Comparison of ENCODE assay signal across 16 cellular contexts in the genomic region with DNA sequence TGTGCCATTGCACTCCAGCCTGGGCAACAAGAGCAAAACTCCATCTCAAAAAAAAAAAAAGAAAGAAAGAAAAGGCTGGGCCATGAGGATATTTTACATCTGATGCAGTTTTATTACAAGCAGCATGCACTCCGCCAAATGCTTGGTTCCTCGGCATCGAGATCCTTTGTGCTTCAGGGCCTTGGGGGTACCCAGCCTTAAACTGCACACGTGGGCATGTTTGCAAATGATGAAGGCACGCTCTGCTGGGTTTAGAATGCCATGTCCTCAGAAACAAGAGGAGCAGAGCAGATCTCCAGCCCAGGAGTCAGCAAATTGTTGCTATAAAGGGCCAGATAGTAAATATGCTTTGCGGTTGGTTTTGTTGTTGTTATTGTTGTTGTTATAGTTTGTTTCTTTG.
DNase-seq lines count a peak whose midpoint lies in the region; ATAC-seq, FAIRE-seq and TF ChIP-seq lines count a peak whose summit lies in the region.
"Had no signal": no experiment of that assay in that cellular context is flagged by ENCODE, and none has a peak within 500 bp of the region (broad histone marks: within the 10 kb centered on the region; RNA-seq: fewer than 3 reads in every experiment).

No MANE protein-coding gene starts in this region.

- no peaks in the 10 kb centered on the region for H3K4me1 ChIP-seq in RWPE2 (ENCODE audit: insufficient read depth, poor library complexity, severe bottlenecking)
- H3K4me1 ChIP-seq in kidney (ENCODE audit: control insufficient read depth in 1 of 2, insufficient read depth in 1 of 2, low read depth in 1 of 2, low read length in 2 of 2): peaks cover 0 to 16% of the 10 kb centered on the region in 2 donors
- H3K4me1 ChIP-seq in smooth muscle cell (ENCODE audit: low read depth): no peaks in the 10 kb centered on the region

- H3K9ac ChIP-seq in kidney (ENCODE audit: low read length in 2 of 2): no peak overlapping the region
- H3K9ac ChIP-seq in smooth muscle cell (ENCODE audit: low read depth): no peak overlapping the region

- TF ChIP-seq CTCF in AG04450 (IDR thresholded peaks at IDR 0.05; ENCODE audit: low read depth, low read length): no peak
- TF ChIP-seq CTCF in RWPE2 (IDR thresholded peaks at IDR 0.05; ENCODE audit: poor library complexity, severe bottlenecking): no peak
- TF ChIP-seq CTCF in kidney (IDR thresholded peaks at IDR 0.05; ENCODE audit: borderline replicate concordance, extremely low read depth, insufficient read depth): no peak
- no peak for TF ChIP-seq CTCF in smooth muscle cell (IDR thresholded peaks at IDR 0.05; ENCODE audit: borderline replicate concordance, insufficient read depth, poor library complexity, severe bottlenecking)

- ATAC-seq in RWPE2 (ENCODE audit: low read depth) (no peak), HG03521 (IDR thresholded peaks at IDR 0.05; ENCODE audit: unreplicated experiment) (no peak), GM21529 (IDR thresholded peaks at IDR 0.05; ENCODE audit: unreplicated experiment) (no peak)
- ATAC-seq: Right ventricle myocardium inferior had no signal

- H3K9me3 ChIP-seq in AG04450 (ENCODE audit: control insufficient read depth, insufficient read depth, low read length) (no peaks in the 10 kb centered on the region), RWPE2 (ENCODE audit: severe bottlenecking) (no peaks in the 10 kb centered on the region), kidney (ENCODE audit: control insufficient read depth in 1 of 2, low read length in 2 of 2) (no peaks in the 10 kb centered on the region), smooth muscle cell (replicated peaks; ENCODE audit: low read depth) (no peaks in the 10 kb centered on the region)

- H3K79me2 ChIP-seq in smooth muscle cell (ENCODE audit: low read depth): no peaks in the 10 kb centered on the region

- H3K4me3 ChIP-seq in AG04450 (ENCODE audit: low read depth, low read length): no peak overlapping the region
- no peak overlapping the region for H3K4me3 ChIP-seq in RWPE2 (ENCODE audit: severe bottlenecking)
- no peak overlapping the region for H3K4me3 ChIP-seq in kidney (ENCODE audit: low read length in 2 of 2)
- no peak overlapping the region for H3K4me3 ChIP-seq in smooth muscle cell
- no peak overlapping the region for H3K4me3 ChIP-seq in H7 (ENCODE audit: insufficient read depth, low read depth, low read length)
- H3K4me3 ChIP-seq: PC-9 had no signal

- CTCF ChIA-PET in AG04450 (lab: Charles Lee): interaction anchor here (1.3 kb wide), 1 partner anchor 63 kb away, joined by 6 read pairs; no protein-coding TSS in a partner anchor

- no peaks in the 10 kb centered on the region for H4K20me1 ChIP-seq in smooth muscle cell (ENCODE audit: low read depth)

- intact Hi-C loops in kidney (cut with DNase I): no loop called here

- POLR2A ChIA-PET in AG04450 (lab: Yijun Ruan, JAX): no interaction called here

- peak overlapping the region; percentile 3 for H3K27ac ChIP-seq in AG04450 (ENCODE audit: low read depth, low read length)
- no peak overlapping the region for H3K27ac ChIP-seq in RWPE2 (ENCODE audit: poor library complexity, severe bottlenecking)
- no peak overlapping the region for H3K27ac ChIP-seq in kidney (ENCODE audit: low read depth in 2 of 2, low read length in 2 of 2)
- no peak overlapping the region for H3K27ac ChIP-seq in smooth muscle cell (ENCODE audit: low read depth)
- H3K27ac ChIP-seq: PC-9 had no signal

- DNase-seq in AG04450 (ENCODE audit: low read depth, low spot score): no peak
- peak; percentile 2 for DNase-seq in RWPE2 (ENCODE audit: low spot score)
- peak; percentile 8 for DNase-seq in kidney
- DNase-seq in smooth muscle cell (lab: John Stamatoyannopoulos, UW; ENCODE audit: unreplicated experiment): no peak
- DNase-seq in H7: no peak
- no peak for DNase-seq in activated T-cell treated with anti-CD3 and anti-CD28 coated beads, Interleukin-2, amount 50 U/mL, for 48 hours
- DNase-seq: Karpas-422, NCI-H1105 treated with DMSO at 0.1 percent for 48 hours, NCI-H187, NCI-H446, PC-9 had no signal

- no peaks in the 10 kb centered on the region for H3K36me3 ChIP-seq in RWPE2 (ENCODE audit: low read depth)
- peaks cover 5 to 7% of the 10 kb centered on the region in 2 donors for H3K36me3 ChIP-seq in kidney (ENCODE audit: control insufficient read depth in 1 of 2, insufficient read depth in 2 of 2, low read length in 2 of 2)
- H3K36me3 ChIP-seq in smooth muscle cell (ENCODE audit: low read depth): no peaks in the 10 kb centered on the region
- H3K36me3 ChIP-seq in H7 (replicated peaks; ENCODE audit: control insufficient read depth, insufficient read depth, low read length): no peaks in the 10 kb centered on the region

- no peaks in the 10 kb centered on the region for H3K27me3 ChIP-seq in AG04450 (ENCODE audit: control insufficient read depth, insufficient read depth, low read length)
- no peaks in the 10 kb centered on the region for H3K27me3 ChIP-seq in RWPE2 (ENCODE audit: insufficient read depth, poor library complexity, severe bottlenecking)
- H3K27me3 ChIP-seq in smooth muscle cell (ENCODE audit: low read depth): no peaks in the 10 kb centered on the region
- no peaks in the 10 kb centered on the region for H3K27me3 ChIP-seq in H7 (ENCODE audit: control insufficient read depth, insufficient read depth, low read length)

- 91% methylated on average over 6 of the region's 6 CpGs for WGBS in smooth muscle cell (ENCODE audit: low lambda C conversion rate)

- H2AFZ ChIP-seq in smooth muscle cell (ENCODE audit: low read depth): no peak overlapping the region
- H2AFZ ChIP-seq: PC-9 had no signal

- H3F3A ChIP-seq in smooth muscle cell (ENCODE audit: low read depth): no peaks in the 10 kb centered on the region

- FAIRE-seq in kidney (lab: Jason Lieb, UNC): no peak
- FAIRE-seq: GM12892, H54 had no signal

- H3K4me2 ChIP-seq in smooth muscle cell: peak overlapping the region; percentile 22
- H3K4me2 ChIP-seq: PC-9 had no signal

Comparison
In these comparisons a context has a peak if more than half of its experiments do, and no peak if none do; other contexts are left out.
1. DNase-seq: peak in RWPE2 (single experiment) and kidney (single experiment); none in AG04450 (single experiment), smooth muscle cell (single experiment), H7 (single experiment) and activated T-cell treated with anti-CD3 and anti-CD28 coated beads, Interleukin-2, amount 50 U/mL, for 48 hours (0 of 2).